Comparison of ENCODE assay signal across 23 cellular contexts in genomic region chr11:123799438-123799837, GRCh38. TPM values are rescaled to one million over a fixed set of nuclear protein-coding genes. Genes with fewer than 3 reads are reported as not detected.
"Had no signal": no experiment of that assay in that cellular context is flagged by ENCODE, and none has a peak within 500 bp of the region (broad histone marks: within the 10 kb centered on the region; RNA-seq: fewer than 3 reads in every experiment).

No MANE protein-coding gene starts in this region.

- H3K36me3 Mint-ChIP-seq: activated CD8-positive, alpha-beta memory T cell treated with anti-CD3 and anti-CD28 coated beads, Interleukin-2, amount 10 ng/mL, durations not matched to agents 7 days and 5 days; activated naive CD4-positive, alpha-beta T cell treated with anti-CD3 and anti-CD28 coated beads, Interleukin-2, amount 50 U/mL, for 72 hours; brain; naive thymus-derived CD4-positive, alpha-beta T cell; type B pancreatic cell had no signal

- DNase-seq: activated CD4-positive, alpha-beta T cell treated with anti-CD3 and anti-CD28 coated beads, Interleukin-2, amount 50 U/mL, for 48 hours; activated CD4-positive, CD25-positive, alpha-beta regulatory T cell treated with anti-CD3 and anti-CD28 coated beads, Interleukin-2, amount 50 U/mL, for 72 hours; activated CD8-positive, alpha-beta memory T cell treated with anti-CD3 and anti-CD28 coated beads, Interleukin-2, amount 10 ng/mL, durations not matched to agents 7 days and 5 days; activated effector memory CD4-positive, alpha-beta T cell treated with Interleukin-2 at 50 U/mL for 16 hours; activated T-cell treated with anti-CD3 and anti-CD28 coated beads, Interleukin-2, amount 50 U/mL, for 24 hours; amniotic stem cell; effector memory CD8-positive, alpha-beta T cell; hippocampal formation; kidney glomerular epithelial cell; midbrain; naive thymus-derived CD4-positive, alpha-beta T cell; right cardiac atrium; stimulated activated CD4-positive, alpha-beta T cell treated with anti-CD3 and anti-CD28 coated beads, Interleukin-2, amount 100 ng/mL, for 24 hours; stimulated activated naive CD4-positive, alpha-beta T cell had no signal

- H3K27ac Mint-ChIP-seq: activated CD8-positive, alpha-beta memory T cell treated with anti-CD3 and anti-CD28 coated beads, Interleukin-2, amount 10 ng/mL, durations not matched to agents 7 days and 5 days; activated naive CD4-positive, alpha-beta T cell treated with anti-CD3 and anti-CD28 coated beads, Interleukin-2, amount 50 U/mL, for 72 hours; activated T-cell treated with anti-CD3 and anti-CD28 coated beads, Interleukin-2, amount 50 U/mL, for 24 hours; dendritic cell treated with granulocyte-macrophage colony-stimulating factor and Interleukin-4, amounts not matched to agents 40 ng/mL and 50 ng/mL, for 4 days; effector memory CD8-positive, alpha-beta T cell; naive thymus-derived CD4-positive, alpha-beta T cell; T-helper 2 cell treated with Interferon-gamma antibody and Interleukin-4, amounts not matched to agents 5 μg/mL and 100 μg/mL, for 36 hours; type B pancreatic cell had no signal

- H3K4me3 Mint-ChIP-seq: activated CD8-positive, alpha-beta memory T cell treated with anti-CD3 and anti-CD28 coated beads, Interleukin-2, amount 10 ng/mL, durations not matched to agents 7 days and 5 days; activated T-cell treated with anti-CD3 and anti-CD28 coated beads, Interleukin-2, amount 50 U/mL, for 24 hours; dendritic cell treated with granulocyte-macrophage colony-stimulating factor and Interleukin-4, amounts not matched to agents 40 ng/mL and 50 ng/mL, for 4 days; effector memory CD8-positive, alpha-beta T cell; naive thymus-derived CD4-positive, alpha-beta T cell; T-helper 2 cell treated with Interferon-gamma antibody and Interleukin-4, amounts not matched to agents 5 μg/mL and 100 μg/mL, for 36 hours; type B pancreatic cell had no signal

- H3K4me1 Mint-ChIP-seq: activated CD8-positive, alpha-beta memory T cell treated with anti-CD3 and anti-CD28 coated beads, Interleukin-2, amount 10 ng/mL, durations not matched to agents 7 days and 5 days had no signal

- H3K27me3 Mint-ChIP-seq: activated T-cell treated with anti-CD3 and anti-CD28 coated beads, Interleukin-2, amount 50 U/mL, for 24 hours; dendritic cell treated with granulocyte-macrophage colony-stimulating factor and Interleukin-4, amounts not matched to agents 40 ng/mL and 50 ng/mL, for 4 days; type B pancreatic cell had no signal

- H3K9me3 Mint-ChIP-seq: activated naive CD4-positive, alpha-beta T cell treated with anti-CD3 and anti-CD28 coated beads, Interleukin-2, amount 50 U/mL, for 72 hours; activated T-cell treated with anti-CD3 and anti-CD28 coated beads, Interleukin-2, amount 50 U/mL, for 24 hours; brain; dendritic cell treated with granulocyte-macrophage colony-stimulating factor and Interleukin-4, amounts not matched to agents 40 ng/mL and 50 ng/mL, for 4 days; effector memory CD8-positive, alpha-beta T cell; naive thymus-derived CD4-positive, alpha-beta T cell; T-helper 2 cell treated with Interferon-gamma antibody and Interleukin-4, amounts not matched to agents 5 μg/mL and 100 μg/mL, for 36 hours had no signal

RNA-seq across cellular contexts. Expression of gene OR6M1, which starts 6.7 kb away (rescaled TPM):
- total RNA-seq: activated CD8-positive, alpha-beta memory T cell treated with anti-CD3 and anti-CD28 coated beads, Interleukin-2, amount 10 ng/mL, durations not matched to agents 7 days and 5 days; activated naive CD4-positive, alpha-beta T cell treated with anti-CD3 and anti-CD28 coated beads, Interleukin-2, amount 50 U/mL, for 72 hours; epithelial cell of proximal tubule; liver; naive thymus-derived CD4-positive, alpha-beta T cell; posterior vena cava; right cardiac atrium; suprapubic skin had no signal
- polyA plus RNA-seq: liver; naive thymus-derived CD4-positive, alpha-beta T cell; right cardiac atrium had no signal

RNA-seq across cellular contexts. Expression of gene OR6X1, which starts 45.1 kb away (rescaled TPM):
- total RNA-seq: activated CD8-positive, alpha-beta memory T cell treated with anti-CD3 and anti-CD28 coated beads, Interleukin-2, amount 10 ng/mL, durations not matched to agents 7 days and 5 days; activated naive CD4-positive, alpha-beta T cell treated with anti-CD3 and anti-CD28 coated beads, Interleukin-2, amount 50 U/mL, for 72 hours; epithelial cell of proximal tubule; liver; naive thymus-derived CD4-positive, alpha-beta T cell; posterior vena cava; right cardiac atrium; suprapubic skin had no signal
- polyA plus RNA-seq: liver; naive thymus-derived CD4-positive, alpha-beta T cell; right cardiac atrium had no signal
